In genomic region chr12:79053394-79053793, GRCh38 we compare ENCODE assay signal across 31 cellular contexts.
"Had no signal": no experiment of that assay in that cellular context is flagged by ENCODE, and none has a peak within 500 bp of the region (broad histone marks: within the 10 kb centered on the region; RNA-seq: fewer than 3 reads in every experiment).

No MANE protein-coding gene starts in this region.

- H3K4me3 ChIP-seq: adrenal gland, breast epithelium, cardiac muscle cell, coronary artery, dorsolateral prefrontal cortex, esophagus muscularis mucosa, gastroesophageal sphincter had no signal

- H3K27me3 ChIP-seq: adrenal gland, breast epithelium, cardiac muscle cell, dorsolateral prefrontal cortex, esophagus muscularis mucosa, foreskin keratinocyte, gastroesophageal sphincter had no signal

- H3K27ac ChIP-seq: adrenal gland, breast epithelium, cardiac muscle cell, coronary artery, dorsolateral prefrontal cortex, esophagus muscularis mucosa, foreskin keratinocyte, gastroesophageal sphincter, VCaP had no signal

- H3K4me1 ChIP-seq: adrenal gland, breast epithelium, esophagus muscularis mucosa, foreskin keratinocyte, gastroesophageal sphincter had no signal

- H3K36me3 ChIP-seq: adrenal gland, breast epithelium, cardiac muscle cell, esophagus muscularis mucosa, gastroesophageal sphincter had no signal

- H3K9me3 ChIP-seq: adrenal gland, breast epithelium, esophagus muscularis mucosa, gastroesophageal sphincter had no signal

- DNase-seq: activated CD4-positive, alpha-beta memory T cell treated with anti-CD3 and anti-CD28 coated beads for 36 hours; activated CD4-positive, alpha-beta T cell treated with anti-CD3 and anti-CD28 coated beads for 36 hours; activated CD4-positive, alpha-beta T cell treated with anti-CD3 and anti-CD28 coated beads, Interleukin-2, amount 10 ng/mL, durations not matched to agents 24 days and 14 days; activated CD4-positive, CD25-positive, alpha-beta regulatory T cell; activated CD4-positive, CD25-positive, alpha-beta regulatory T cell treated with anti-CD3 and anti-CD28 coated beads, Interleukin-2, amount 50 U/mL, for 72 hours; activated CD8-positive, alpha-beta memory T cell treated with anti-CD3 and anti-CD28 coated beads, Interleukin-2, amount 10 ng/mL, durations not matched to agents 7 days and 5 days; activated CD8-positive, alpha-beta memory T cell treated with anti-CD3 and anti-CD28 coated beads, Interleukin-2, amount 50 U/mL, for 4 hours; activated CD8-positive, alpha-beta T cell treated with anti-CD3 and anti-CD28 coated beads, Interleukin-2, amount 10 ng/mL, durations not matched to agents 7 days and 5 days; activated effector memory CD4-positive, alpha-beta T cell treated with anti-CD3 and anti-CD28 coated beads, Interleukin-2, amount 50 U/mL, for 16 hours; activated naive CD4-positive, alpha-beta T cell treated with anti-CD3 and anti-CD28 coated beads for 36 hours; activated naive CD8-positive, alpha-beta T cell treated with anti-CD3 and anti-CD28 coated beads for 36 hours; activated naive CD8-positive, alpha-beta T cell treated with anti-CD3 and anti-CD28 coated beads, Interleukin-2, amount 50 U/mL, for 24 hours; activated T-cell treated with anti-CD3 and anti-CD28 coated beads, Interleukin-2, amount 50 U/mL, for 1 hour; activated T-cell treated with anti-CD3 and anti-CD28 coated beads, Interleukin-2, amount 50 U/mL, for 48 hours; adrenal gland; amygdala; aorta; central memory CD4-positive, alpha-beta T cell; cerebellar nuclear complex; dorsolateral prefrontal cortex; effector memory CD4-positive, alpha-beta T cell; endodermal cell; erythroblast; foreskin keratinocyte; T-helper 2 cell had no signal
